ENCODE assay signal across 15 cellular contexts in genomic region chr3:78048698-78049097, GRCh38.
DNase-seq lines count a peak whose midpoint lies in the region; ATAC-seq, FAIRE-seq and TF ChIP-seq lines count a peak whose summit lies in the region.
"Had no signal": no experiment of that assay in that cellular context is flagged by ENCODE, and none has a peak within 500 bp of the region (broad histone marks: within the 10 kb centered on the region; RNA-seq: fewer than 3 reads in every experiment).

No MANE protein-coding gene starts in this region.

- H3K27ac ChIP-seq in HepG2 (ENCODE audit: extremely low read length, insufficient read depth, low read length), result no peak overlapping the region
- H3K27ac ChIP-seq: epithelial cell of prostate, heart left ventricle had no signal

- H3K4me2 ChIP-seq in HepG2 (ENCODE audit: low read depth, low read length), result peak overlapping the region; percentile 60

- no peak for TF ChIP-seq EP300 in HepG2 (IDR thresholded peaks at IDR 0.05; ENCODE audit: low read depth in 2 of 2, low read length in 2 of 2)
- no peak for TF ChIP-seq EP300 in HepG2 (CRISPR knock-in tag; IDR thresholded peaks at IDR 0.05; ENCODE audit: borderline replicate concordance)

- 2% methylated on average over 3 of the region's 3 CpGs for WGBS in HepG2 (ENCODE audit: low lambda C conversion rate)

- no peaks in the 10 kb centered on the region for H4K20me1 ChIP-seq in HepG2 (ENCODE audit: insufficient read depth, low read length)

- BruUV-seq in HepG2 (replicated peaks; lab: Mats Ljungman, UMichigan), result no TSS peak

- H3K4me3 Mint-ChIP-seq in activated CD4-positive, alpha-beta T cell treated with anti-CD3 and anti-CD28 coated beads, Interleukin-2, amount 10 ng/mL, durations not matched to agents 7 days and 5 days, result peak overlapping the region; percentile 31

- no peak for FAIRE-seq in HepG2 (lab: Jason Lieb, UNC)
- FAIRE-seq: A204.1 had no signal

- POLR2A ChIA-PET in activated CD4-positive, alpha-beta T cell treated with anti-CD3 and anti-CD28 coated beads, Interleukin-2, amount 10 ng/mL, durations not matched to agents 7 days and 5 days (lab: Charles Lee), result no interaction called here
- POLR2A ChIA-PET in HepG2 (lab: Yijun Ruan, JAX), result no interaction called here

- no peaks in the 10 kb centered on the region for H3K79me2 ChIP-seq in HepG2 (ENCODE audit: insufficient read depth, low read length)

- no peak for TF ChIP-seq RAD21 in HepG2 (CRISPR knock-in tag; IDR thresholded peaks at IDR 0.05)

- DNase-seq in activated CD4-positive, alpha-beta T cell treated with anti-CD3 and anti-CD28 coated beads, Interleukin-2, amount 10 ng/mL, durations not matched to agents 7 days and 5 days, result no peak
- DNase-seq in activated CD4-positive, alpha-beta T cell treated with anti-CD3 and anti-CD28 coated beads, Interleukin-2, amount 50 U/mL, for 48 hours, result no peak
- DNase-seq in RPMI7951 (ENCODE audit: low read depth) (peak; percentile 22), HepG2 (ENCODE audit: low spot score) (no peak), NCI-H1105 treated with DMSO at 0.1 percent for 48 hours (lab: John Stamatoyannopoulos, UW) (no peak)
- no peak for DNase-seq in NK-92 treated with Interleukin-12 subunit alpha and Interleukin-12 subunit beta, amount 100 ng/mL, for 24 hours (lab: John Stamatoyannopoulos, UW)
- DNase-seq: activated T-cell treated with anti-CD3 and anti-CD28 coated beads for 4 hours, heart left ventricle, left cardiac atrium, substantia nigra had no signal

- H3K9me3 ChIP-seq in HepG2 (ENCODE audit: low read length), result no peaks in the 10 kb centered on the region
- H3K9me3 ChIP-seq: heart left ventricle had no signal

- ATAC-seq in HG03095 (IDR thresholded peaks at IDR 0.05; ENCODE audit: unreplicated experiment), result peak; percentile 59
- ATAC-seq in HepG2, result peak; percentile 57
- no peak for ATAC-seq in HG03342 (IDR thresholded peaks at IDR 0.05; ENCODE audit: unreplicated experiment)
- ATAC-seq: SK-N-SH treated with all-trans-retinoic acid at 6 μM for 48 hours had no signal

- no peak overlapping the region for H3K27ac Mint-ChIP-seq in activated CD4-positive, alpha-beta T cell treated with anti-CD3 and anti-CD28 coated beads, Interleukin-2, amount 10 ng/mL, durations not matched to agents 7 days and 5 days

- no peaks in the 10 kb centered on the region for H3K27me3 ChIP-seq in HepG2 (ENCODE audit: control insufficient read depth in 1 of 2, insufficient read depth in 2 of 2, low read length in 2 of 2)
- H3K27me3 ChIP-seq: heart left ventricle had no signal

- no peak for TF ChIP-seq CTCF in HepG2 (CRISPR knock-in tag; IDR thresholded peaks at IDR 0.05)

- in situ Hi-C loops in HepG2 (cut with HindIII; ENCODE audit: extremely low pct_ligation_motif_present, low pct_unique_long_range_greater_than_20kb), result no loop called here

- intact Hi-C loops in HepG2 (cut with micrococcal nuclease; ENCODE audit: unreplicated experiment), result no loop called here

- H3K9me3 Mint-ChIP-seq in activated CD4-positive, alpha-beta T cell treated with anti-CD3 and anti-CD28 coated beads, Interleukin-2, amount 10 ng/mL, durations not matched to agents 7 days and 5 days, result no peaks in the 10 kb centered on the region

- H3K36me3 ChIP-seq in HepG2 (replicated peaks in 1 of 2; ENCODE audit: control insufficient read depth in 1 of 2, insufficient read depth in 2 of 2, low read length in 2 of 2), result no peaks in the 10 kb centered on the region
- H3K36me3 ChIP-seq: heart left ventricle had no signal

- no peaks in the 10 kb centered on the region for H3K4me1 Mint-ChIP-seq in activated CD4-positive, alpha-beta T cell treated with anti-CD3 and anti-CD28 coated beads, Interleukin-2, amount 10 ng/mL, durations not matched to agents 7 days and 5 days

- H3K4me3 ChIP-seq in HepG2 (replicated peaks in 1 of 3; ENCODE audit: insufficient read depth in 1 of 3, low read depth in 2 of 3, low read length in 3 of 3), result peak overlapping the region in 1 of 3 experiments; percentile 43; a peak in 3 of 6 replicates
- H3K4me3 ChIP-seq: heart left ventricle had no signal

- no peaks in the 10 kb centered on the region for H3K36me3 Mint-ChIP-seq in activated CD4-positive, alpha-beta T cell treated with anti-CD3 and anti-CD28 coated beads, Interleukin-2, amount 10 ng/mL, durations not matched to agents 7 days and 5 days (ENCODE audit: low read depth)

- no peaks in the 10 kb centered on the region for H3K27me3 Mint-ChIP-seq in activated CD4-positive, alpha-beta T cell treated with anti-CD3 and anti-CD28 coated beads, Interleukin-2, amount 10 ng/mL, durations not matched to agents 7 days and 5 days

- CTCF ChIA-PET in activated CD4-positive, alpha-beta T cell treated with anti-CD3 and anti-CD28 coated beads, Interleukin-2, amount 10 ng/mL, durations not matched to agents 7 days and 5 days (lab: Charles Lee), result no interaction called here
- CTCF ChIA-PET in HepG2 (lab: Yijun Ruan, JAX; ENCODE audit: low intra/inter-chr PET ratio, low total read pairs), result no interaction called here

- H3K4me1 ChIP-seq in HepG2 (ENCODE audit: insufficient read depth, low read length), result no peaks in the 10 kb centered on the region

- no peak overlapping the region for H2AFZ ChIP-seq in HepG2 (ENCODE audit: low read length)

- TF ChIP-seq POLR2A in HepG2 (IDR thresholded peaks at IDR 0.05; ENCODE audit: insufficient read depth in 1 of 2, low read depth in 2 of 2, low read length in 2 of 2), result no peak

- H3K9ac ChIP-seq in HepG2 (ENCODE audit: insufficient read depth, low read depth, low read length), result no peak overlapping the region

TF ChIP-seq in HepG2, 621 proteins besides CTCF, POLR2A, EP300 and RAD21:
- TF ChIP-seq ZFP91 (CRISPR knock-in tag; IDR thresholded peaks at IDR 0.05; ENCODE audit: borderline replicate concordance) (no peak), ZNF512 (CRISPR knock-in tag; IDR thresholded peaks at IDR 0.05) (no peak), HMG20B (CRISPR knock-in tag; conservative IDR thresholded peaks at IDR 0.05) (no peak), IRF2 (CRISPR knock-in tag; IDR thresholded peaks at IDR 0.05) (0 out of 2 replicates have a peak, but pooled peaks have one; percentile 37), ZNF75D (CRISPR knock-in tag; IDR thresholded peaks at IDR 0.05; ENCODE audit: borderline replicate concordance) (no peak), ZNF232 (CRISPR knock-in tag; IDR thresholded peaks at IDR 0.05; ENCODE audit: borderline replicate concordance) (no peak), IRF1 (CRISPR knock-in tag; IDR thresholded peaks at IDR 0.05; ENCODE audit: low read depth) (peak; percentile 82; the same call in 1 of the 2 replicates), HOXA5 (CRISPR knock-in tag; IDR thresholded peaks at IDR 0.05) (no peak), ZBTB46 (CRISPR knock-in tag; IDR thresholded peaks at IDR 0.05; ENCODE audit: borderline replicate concordance) (no peak)
